ENCODE assay signal across 8 cellular contexts in the genomic region with DNA sequence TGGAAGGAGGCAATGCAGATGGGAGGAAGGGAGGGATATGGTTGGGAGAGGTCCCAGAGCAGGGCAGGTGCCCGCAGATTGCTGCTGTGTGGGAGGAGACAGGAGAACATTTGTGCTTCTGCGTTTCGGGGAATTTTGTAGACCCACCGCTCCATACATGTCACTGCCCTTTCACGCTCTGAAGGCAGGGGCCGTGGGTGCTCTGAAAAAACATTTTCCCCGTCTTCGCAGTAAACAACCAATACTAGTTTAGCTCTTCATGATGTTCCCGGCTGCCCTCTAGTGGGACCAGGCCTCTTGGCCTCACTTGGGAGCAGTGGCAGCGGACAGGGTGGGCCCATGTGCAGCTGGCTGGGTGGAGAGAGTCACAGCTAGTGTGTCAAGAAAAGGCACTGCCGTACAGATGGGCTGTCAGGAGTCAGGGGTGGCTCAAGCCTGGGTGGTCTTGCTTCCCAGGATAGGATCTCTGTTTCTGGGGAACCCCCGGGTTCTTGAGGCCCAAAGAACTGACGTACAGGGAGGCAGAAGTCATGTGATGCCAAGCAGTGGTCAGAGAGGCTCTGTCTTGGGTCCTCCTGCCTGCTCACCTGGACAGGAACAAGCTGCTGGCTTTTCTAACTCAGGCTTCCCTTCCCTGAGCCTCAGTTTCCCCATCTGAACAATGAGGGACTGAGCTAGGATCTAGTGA. TPM values are rescaled to one million over a fixed set of nuclear protein-coding genes. Genes with fewer than 3 reads are reported as not detected.
DNase-seq lines count a peak whose midpoint lies in the region; TF ChIP-seq lines count a peak whose summit lies in the region.

No MANE protein-coding gene starts in this region.

- H3K4me2 ChIP-seq in mammary epithelial cell (ENCODE audit: insufficient read depth, low read depth, low read length), result no peak overlapping the region

- H3K79me2 ChIP-seq in mammary epithelial cell (ENCODE audit: insufficient read depth, low read length), result no peaks in the 10 kb centered on the region

- in situ Hi-C loops in mammary epithelial cell (cut with MboI; ENCODE audit: low sequenced_read_pairs in 2 of 2), result no loop called here

- 39% methylated on average over 13 of the region's 13 CpGs for WGBS in mammary epithelial cell (ENCODE audit: low coverage, missing lambda C conversion rate)

- CTCF ChIA-PET in mammary epithelial cell (lab: Charles Lee; ENCODE audit: low non-redundant PET), result interaction anchor here (0.6 kb wide), 1 partner anchor 15 kb away, joined by 3 read pairs; no protein-coding TSS in a partner anchor

- no peak overlapping the region for H2AFZ ChIP-seq in mammary epithelial cell (ENCODE audit: low read depth, low read length)

- H3K4me3 ChIP-seq in mammary epithelial cell (replicated peaks in 1 of 3; ENCODE audit: insufficient read depth in 1 of 3, low read depth in 2 of 3, low read length in 3 of 3), result no peak overlapping the region

- no peaks in the 10 kb centered on the region for H3K9me3 ChIP-seq in mammary epithelial cell (replicated peaks; ENCODE audit: insufficient read depth, low read length)

- H3K4me1 Mint-ChIP-seq in immature natural killer cell, result peaks cover 39 to 46% of the 10 kb centered on the region in 2 donors

- peak; percentile 28 to 71 for TF ChIP-seq CTCF in mammary epithelial cell (conservative IDR thresholded peaks at IDR 0.05 in 1 of 2, IDR thresholded peaks at IDR 0.05 in 1 of 2; ENCODE audit: extremely low read depth in 1 of 2, insufficient read depth in 1 of 2, low read depth in 1 of 2, low read length in 2 of 2)

- H3K27ac ChIP-seq in mammary epithelial cell (ENCODE audit: insufficient read depth, low read depth, low read length), result no peak overlapping the region

- peak; percentile 34 for DNase-seq in stimulated activated CD4-positive, alpha-beta T cell treated with anti-CD3 and anti-CD28 coated beads, Interleukin-15, amount 100 ng/mL, for 24 hours
- DNase-seq in stimulated activated CD4-positive, alpha-beta T cell treated with anti-CD3 and anti-CD28 coated beads, Interleukin-2, amount 100 ng/mL, for 48 hours, result no peak
- DNase-seq in mammary epithelial cell, result no peak
- DNase-seq in immature natural killer cell, result peak; percentile 28 to 36 (median 32)
- DNase-seq in smooth muscle cell of the brain vasculature (ENCODE audit: low read depth, low spot score), result peak; percentile 35
- DNase-seq in GDM1 (lab: John Stamatoyannopoulos, UW), result no peak
- no peak for DNase-seq in DMS153 treated with DMSO at 0.1 percent for 48 hours (lab: John Stamatoyannopoulos, UW; ENCODE audit: unreplicated experiment)

- H4K20me1 ChIP-seq in mammary epithelial cell (ENCODE audit: insufficient read depth, low read length), result no peaks in the 10 kb centered on the region

- intact Hi-C loops in mammary epithelial cell (cut with micrococcal nuclease), result loop anchor here (2.0 kb wide), 1 partner anchor 81 kb away; no protein-coding TSS in a partner anchor

- H3K27ac Mint-ChIP-seq in immature natural killer cell, result peak overlapping the region; percentile 59 to 85 (median 80)

- no peak overlapping the region for H3K9ac ChIP-seq in mammary epithelial cell (ENCODE audit: insufficient read depth, low read length)

- no TSS peak for BruUV-seq in mammary epithelial cell (replicated peaks; lab: Mats Ljungman, UMichigan)

- no peaks in the 10 kb centered on the region for H3K27me3 ChIP-seq in mammary epithelial cell (ENCODE audit: insufficient read depth, low read length)

- peaks cover 10% of the 10 kb centered on the region for H3K4me1 ChIP-seq in mammary epithelial cell (ENCODE audit: insufficient read depth, low read length)

- H3K36me3 Mint-ChIP-seq in immature natural killer cell, result peaks cover 21 to 40% (median 24%) of the 10 kb centered on the region in 3 donors

- H3K36me3 ChIP-seq in mammary epithelial cell (ENCODE audit: insufficient read depth, low read length), result no peaks in the 10 kb centered on the region

- dilution Hi-C loops in mammary epithelial cell (cut with HindIII; ENCODE audit: low sequenced_read_pairs), result no loop called here

- H3K9me3 Mint-ChIP-seq in immature natural killer cell, result no peaks in the 10 kb centered on the region

- H3K27me3 Mint-ChIP-seq in immature natural killer cell (ENCODE audit: low read depth in 3 of 3), result peaks cover 0 to 13% (median 12%) of the 10 kb centered on the region in 3 donors

- peak overlapping the region in 2 of 5 donors; percentile 24 to 51 for H3K4me3 Mint-ChIP-seq in immature natural killer cell

TF ChIP-seq in PFSK-1, 5 proteins besides CTCF, POLR2A, EP300 and RAD21:
- TF ChIP-seq, protein P1, sequence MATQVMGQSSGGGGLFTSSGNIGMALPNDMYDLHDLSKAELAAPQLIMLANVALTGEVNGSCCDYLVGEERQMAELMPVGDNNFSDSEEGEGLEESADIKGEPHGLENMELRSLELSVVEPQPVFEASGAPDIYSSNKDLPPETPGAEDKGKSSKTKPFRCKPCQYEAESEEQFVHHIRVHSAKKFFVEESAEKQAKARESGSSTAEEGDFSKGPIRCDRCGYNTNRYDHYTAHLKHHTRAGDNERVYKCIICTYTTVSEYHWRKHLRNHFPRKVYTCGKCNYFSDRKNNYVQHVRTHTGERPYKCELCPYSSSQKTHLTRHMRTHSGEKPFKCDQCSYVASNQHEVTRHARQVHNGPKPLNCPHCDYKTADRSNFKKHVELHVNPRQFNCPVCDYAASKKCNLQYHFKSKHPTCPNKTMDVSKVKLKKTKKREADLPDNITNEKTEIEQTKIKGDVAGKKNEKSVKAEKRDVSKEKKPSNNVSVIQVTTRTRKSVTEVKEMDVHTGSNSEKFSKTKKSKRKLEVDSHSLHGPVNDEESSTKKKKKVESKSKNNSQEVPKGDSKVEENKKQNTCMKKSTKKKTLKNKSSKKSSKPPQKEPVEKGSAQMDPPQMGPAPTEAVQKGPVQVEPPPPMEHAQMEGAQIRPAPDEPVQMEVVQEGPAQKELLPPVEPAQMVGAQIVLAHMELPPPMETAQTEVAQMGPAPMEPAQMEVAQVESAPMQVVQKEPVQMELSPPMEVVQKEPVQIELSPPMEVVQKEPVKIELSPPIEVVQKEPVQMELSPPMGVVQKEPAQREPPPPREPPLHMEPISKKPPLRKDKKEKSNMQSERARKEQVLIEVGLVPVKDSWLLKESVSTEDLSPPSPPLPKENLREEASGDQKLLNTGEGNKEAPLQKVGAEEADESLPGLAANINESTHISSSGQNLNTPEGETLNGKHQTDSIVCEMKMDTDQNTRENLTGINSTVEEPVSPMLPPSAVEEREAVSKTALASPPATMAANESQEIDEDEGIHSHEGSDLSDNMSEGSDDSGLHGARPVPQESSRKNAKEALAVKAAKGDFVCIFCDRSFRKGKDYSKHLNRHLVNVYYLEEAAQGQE (IDR thresholded peaks at IDR 0.05; ENCODE audit: insufficient read depth in 1 of 2, low read depth in 2 of 2, low read length in 2 of 2), result no peak
- TF ChIP-seq FOXP2 (optimal IDR thresholded peaks at IDR 0.05; ENCODE audit: borderline replicate concordance, extremely low read depth, extremely low read length, insufficient read depth) (peak; percentile 41), POLR2AphosphoS5 (IDR thresholded peaks at IDR 0.05; ENCODE audit: low read depth, low read length) (no peak), SIN3A (IDR thresholded peaks at IDR 0.05; ENCODE audit: borderline replicate concordance, insufficient read depth, low read length) (no peak), TAF1 (IDR thresholded peaks at IDR 0.05; ENCODE audit: borderline replicate concordance, insufficient read depth, low read length) (no peak)
TF ChIP-seq in PFSK-1: peak in this region for 1.

RNA-seq across cellular contexts. Expression of gene CPNE2, which starts 46.5 kb away (rescaled TPM):
- 22.6 TPM for polyA plus RNA-seq in PFSK-1 (2012; ENCODE audit: insufficient read length, low read depth)
- total RNA-seq in mammary epithelial cell, result 10 to 100 TPM in 1 of 2 donors, 1 to 10 TPM in 1; 7.3 to 24.0 TPM
- 44.5 TPM for polyA plus RNA-seq in mammary epithelial cell
- polyA minus RNA-seq in mammary epithelial cell, result 35.7 TPM
- polyA plus RNA-seq in immature natural killer cell, result 10 to 100 TPM in 1 of 3 donors, 1 to 10 TPM in 2; 2.4 to 10.8 (median 5.8) TPM

RNA-seq across cellular contexts. Expression of gene NLRC5, which starts 56.5 kb away (rescaled TPM):
- 0.93 TPM for polyA plus RNA-seq in PFSK-1 (2012; ENCODE audit: insufficient read length, low read depth)
- total RNA-seq in mammary epithelial cell, result 10 to 100 TPM in 1 of 2 donors, 1 to 10 TPM in 1; 2.7 to 10.2 TPM
- polyA plus RNA-seq in mammary epithelial cell (2.8 TPM), immature natural killer cell (100 to 1,000 TPM in 1 of 3 donors, 10 to 100 TPM in 2; 18.2 to 151 (median 32.8) TPM)
- polyA minus RNA-seq in mammary epithelial cell, result 12.4 TPM

Comparison
In these comparisons a context has a peak if more than half of its experiments do, and no peak if none do; other contexts are left out.
1. DNase-seq: peak in stimulated activated CD4-positive, alpha-beta T cell treated with anti-CD3 and anti-CD28 coated beads, Interleukin-15, amount 100 ng/mL, for 24 hours (single experiment), immature natural killer cell (3 of 3) and smooth muscle cell of the brain vasculature (single experiment); none in stimulated activated CD4-positive, alpha-beta T cell treated with anti-CD3 and anti-CD28 coated beads, Interleukin-2, amount 100 ng/mL, for 48 hours (0 of 2), mammary epithelial cell (single experiment), GDM1 (single experiment) and DMS153 treated with DMSO at 0.1 percent for 48 hours (single experiment).